2 cellular contexts compared by ENCODE assay signal in genomic region chr6:152703750-152704149, GRCh38. TPM values are rescaled to one million over a fixed set of nuclear protein-coding genes. Genes with fewer than 3 reads are reported as not detected.
"Had no signal": no experiment of that assay in that cellular context is flagged by ENCODE, and none has a peak within 500 bp of the region (broad histone marks: within the 10 kb centered on the region; RNA-seq: fewer than 3 reads in every experiment).

No MANE protein-coding gene starts in this region.

RNA-seq across cellular contexts. Expression of gene MYCT1, which starts 6.1 kb away (rescaled TPM):
- total RNA-seq: G401, GM12878 had no signal

RNA-seq across cellular contexts. Expression of gene VIP, which starts 46.8 kb away (rescaled TPM):
- total RNA-seq: G401 had no signal
- polyA plus RNA-seq: GM12878 had no signal
